Comparison of ENCODE assay signal across 8 cellular contexts in genomic region chr1:8004803-8005573, GRCh38. TPM values are rescaled to one million over a fixed set of nuclear protein-coding genes. Genes with fewer than 3 reads are reported as not detected.
A peak's percentile ranks its signal among the peaks of the same experiment; 100 is the strongest.
DNase-seq lines count a peak whose midpoint lies in the region; ATAC-seq and TF ChIP-seq lines count a peak whose summit lies in the region.

No MANE protein-coding gene starts in this region.

- peaks cover 0 to 4% of the 10 kb centered on the region in 2 donors for H3K36me3 ChIP-seq in adrenal gland (replicated peaks in 1 of 2)

- peak in 1 of 2 donors; percentile 75 for TF ChIP-seq POLR2A in adrenal gland (IDR thresholded peaks at IDR 0.05)

- TF ChIP-seq CTCF in adrenal gland (IDR thresholded peaks at IDR 0.05), result peak in 4 of 6 experiments; percentile 12 to 35 (median 27)

- H3K4me1 ChIP-seq in adrenal gland (replicated peaks in 1 of 2), result peaks cover 27 to 40% of the 10 kb centered on the region in 2 donors

- H3K4me3 ChIP-seq in adrenal gland, result peak overlapping the region in 1 of 4 donors; percentile 16

- intact Hi-C loops in adrenal gland (cut with DNase I), result no loop called here

- no peak for ATAC-seq in GM21515 (IDR thresholded peaks at IDR 0.05; ENCODE audit: unreplicated experiment)

- WGBS in adrenal gland, 4 donors, result 5 to 25% (median 17%) methylated on average over 8 to 17 of the region's 17 CpGs

- H3K9me3 ChIP-seq in adrenal gland (replicated peaks in 1 of 3), result no peaks in the 10 kb centered on the region

- H3K27ac ChIP-seq in adrenal gland, result peak overlapping the region; percentile 56 to 94 (median 85)
- H3K27ac ChIP-seq in substantia nigra (ENCODE audit: low read depth, low read length, poor library complexity, severe bottlenecking), result peak overlapping the region; percentile 72

- peak in 8 of 14 donors; percentile 14 to 78 (median 35) for DNase-seq in C1 segment of cervical spinal cord (lab: John Stamatoyannopoulos, UW)
- peak; percentile 87 for DNase-seq in NCI-H1417 treated with DMSO at 0.1 percent for 48 hours (lab: John Stamatoyannopoulos, UW)
- peak; percentile 82 to 98 (median 95) for DNase-seq in adrenal gland
- peak; percentile 98 for DNase-seq in islet precursor cell
- DNase-seq in substantia nigra (lab: John Stamatoyannopoulos, UW), result peak in 19 of 49 donors; percentile 9 to 51 (median 28)
- no peak for DNase-seq in KG1 (lab: John Stamatoyannopoulos, UW)
- DNase-seq in activated T-cell treated with anti-CD3 and anti-CD28 coated beads, Interleukin-2, amount 50 U/mL, for 48 hours, result no peak

- H3K27me3 ChIP-seq in adrenal gland, result no peaks in the 10 kb centered on the region

RNA-seq across cellular contexts. Expression of gene ERRFI1, which starts 21.1 kb away (rescaled TPM):
- total RNA-seq in adrenal gland, result 10 to 100 TPM; 16.0 to 71.5 (median 29.0) TPM
- polyA plus RNA-seq in adrenal gland, result 10 to 100 TPM; 14.4 to 29.8 (median 16.0) TPM

RNA-seq across cellular contexts. Expression of gene PARK7, which starts 43.5 kb away (rescaled TPM):
- total RNA-seq in adrenal gland, result 100 to 1,000 TPM; 266 to 478 (median 362) TPM
- polyA plus RNA-seq in adrenal gland, result 100 to 1,000 TPM; 274 to 697 (median 537) TPM

Comparison
In these comparisons a context has a peak if more than half of its experiments do, and no peak if none do; other contexts are left out.
1. DNase-seq: peak in C1 segment of cervical spinal cord (8 of 14), NCI-H1417 treated with DMSO at 0.1 percent for 48 hours (single experiment), adrenal gland (7 of 7) and islet precursor cell (single experiment); none in KG1 (single experiment) and activated T-cell treated with anti-CD3 and anti-CD28 coated beads, Interleukin-2, amount 50 U/mL, for 48 hours (0 of 2).